In genomic region chr1:77739235-77739634, GRCh38 we compare ENCODE assay signal across 2 cellular contexts.
TF ChIP-seq lines count a peak whose summit lies in the region.

No MANE protein-coding gene starts in this region.

TF ChIP-seq in IMR-90, 13 proteins besides CTCF, POLR2A, EP300 and RAD21:
- no peak for TF ChIP-seq BHLHE40 (IDR thresholded peaks at IDR 0.05; ENCODE audit: low read depth, low read length)
- TF ChIP-seq, protein P1, sequence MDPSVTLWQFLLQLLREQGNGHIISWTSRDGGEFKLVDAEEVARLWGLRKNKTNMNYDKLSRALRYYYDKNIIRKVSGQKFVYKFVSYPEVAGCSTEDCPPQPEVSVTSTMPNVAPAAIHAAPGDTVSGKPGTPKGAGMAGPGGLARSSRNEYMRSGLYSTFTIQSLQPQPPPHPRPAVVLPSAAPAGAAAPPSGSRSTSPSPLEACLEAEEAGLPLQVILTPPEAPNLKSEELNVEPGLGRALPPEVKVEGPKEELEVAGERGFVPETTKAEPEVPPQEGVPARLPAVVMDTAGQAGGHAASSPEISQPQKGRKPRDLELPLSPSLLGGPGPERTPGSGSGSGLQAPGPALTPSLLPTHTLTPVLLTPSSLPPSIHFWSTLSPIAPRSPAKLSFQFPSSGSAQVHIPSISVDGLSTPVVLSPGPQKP (IDR thresholded peaks at IDR 0.05; ENCODE audit: borderline replicate concordance, low read depth, low read length) = no peak
- TF ChIP-seq NFE2L2 (IDR thresholded peaks at IDR 0.05; ENCODE audit: low read depth, low read length) = no peak
- no peak for TF ChIP-seq MXI1 (IDR thresholded peaks at IDR 0.05; ENCODE audit: borderline replicate concordance, low read depth, low read length)
- no peak for TF ChIP-seq RCOR1 (IDR thresholded peaks at IDR 0.05; ENCODE audit: insufficient replicate concordance, low read length)
- no peak for TF ChIP-seq USF2 (IDR thresholded peaks at IDR 0.05; ENCODE audit: low read depth, low read length)
- TF ChIP-seq MAZ (IDR thresholded peaks at IDR 0.05; ENCODE audit: borderline replicate concordance, low read depth, low read length) = no peak
- TF ChIP-seq CHD1 (IDR thresholded peaks at IDR 0.05; ENCODE audit: low read depth, low read length) = no peak
- no peak for TF ChIP-seq RFX5 (IDR thresholded peaks at IDR 0.05; ENCODE audit: low read depth, low read length)
- no peak for TF ChIP-seq CEBPB (IDR thresholded peaks at IDR 0.05; ENCODE audit: low read depth, low read length)
- no peak for TF ChIP-seq SMC3 (IDR thresholded peaks at IDR 0.05; ENCODE audit: low read depth, low read length)
- no peak for TF ChIP-seq MAFK (IDR thresholded peaks at IDR 0.05; ENCODE audit: low read depth, low read length)

TF ChIP-seq in SK-N-SH, 30 proteins besides CTCF, POLR2A, EP300 and RAD21:
- TF ChIP-seq NFIC (IDR thresholded peaks at IDR 0.05; ENCODE audit: borderline replicate concordance) = no peak
- no peak for TF ChIP-seq YY1 (IDR thresholded peaks at IDR 0.05; ENCODE audit: low read depth)
- no peak for TF ChIP-seq TEAD4 (IDR thresholded peaks at IDR 0.05; ENCODE audit: borderline replicate concordance, insufficient read depth)
- no peak for TF ChIP-seq RFX5 (IDR thresholded peaks at IDR 0.05; ENCODE audit: low read length)
- TF ChIP-seq SMC3 (IDR thresholded peaks at IDR 0.05; ENCODE audit: low read depth, low read length) = no peak
- no peak for TF ChIP-seq FOSL2 (IDR thresholded peaks at IDR 0.05; ENCODE audit: borderline replicate concordance, low read depth)
- no peak for TF ChIP-seq RCOR1 (IDR thresholded peaks at IDR 0.05; ENCODE audit: low read length)
- TF ChIP-seq CHD2 (IDR thresholded peaks at IDR 0.05; ENCODE audit: low read length, partially characterized antibody) = no peak
- TF ChIP-seq, protein P2, sequence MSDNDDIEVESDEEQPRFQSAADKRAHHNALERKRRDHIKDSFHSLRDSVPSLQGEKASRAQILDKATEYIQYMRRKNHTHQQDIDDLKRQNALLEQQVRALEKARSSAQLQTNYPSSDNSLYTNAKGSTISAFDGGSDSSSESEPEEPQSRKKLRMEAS (IDR thresholded peaks at IDR 0.05; ENCODE audit: low read depth) = no peak
TF ChIP-seq in SK-N-SH: peak in this region for 0.
